ENCODE assay signal across 1 cellular context in the genomic region with DNA sequence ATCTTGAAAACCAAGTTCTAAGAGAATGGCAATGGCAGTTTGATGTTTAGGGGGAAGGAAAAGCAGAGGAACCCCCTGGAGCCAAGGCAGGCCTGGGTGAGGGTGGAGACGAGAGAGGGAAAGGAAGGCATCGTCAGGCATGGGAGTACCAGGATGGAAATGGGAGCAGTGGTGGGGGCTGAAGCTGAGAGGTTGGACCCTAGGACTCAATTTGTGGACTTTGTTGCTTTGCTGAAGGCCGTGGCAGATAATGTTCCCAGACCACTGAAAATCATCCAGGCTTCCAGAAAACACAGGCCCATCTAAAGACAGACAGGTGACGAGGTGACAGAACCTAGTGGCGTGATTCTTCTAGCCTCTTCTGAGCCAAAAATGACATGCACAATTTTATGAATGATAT.
TF ChIP-seq lines count a peak whose summit lies in the region.

No MANE protein-coding gene starts in this region.

TF ChIP-seq in HepG2, 621 proteins besides CTCF, POLR2A, EP300 and RAD21 (continued from another document and continues in another):
- TF ChIP-seq ZNF563 (CRISPR knock-in tag; IDR thresholded peaks at IDR 0.05), result no peak
- no peak for TF ChIP-seq ZNF782 (CRISPR knock-in tag; IDR thresholded peaks at IDR 0.05; ENCODE audit: borderline replicate concordance)
- TF ChIP-seq ZMAT3 (CRISPR knock-in tag; conservative IDR thresholded peaks at IDR 0.05), result no peak
- TF ChIP-seq MBNL3 (CRISPR knock-in tag; conservative IDR thresholded peaks at IDR 0.05), result no peak
- TF ChIP-seq BCL6 (CRISPR knock-in tag; IDR thresholded peaks at IDR 0.05), result no peak
- no peak for TF ChIP-seq ZNF709 (CRISPR knock-in tag; IDR thresholded peaks at IDR 0.05)
- no peak for TF ChIP-seq ZNF329 (CRISPR knock-in tag; IDR thresholded peaks at IDR 0.05; ENCODE audit: low read depth)
- no peak for TF ChIP-seq ZBTB21 (CRISPR knock-in tag; IDR thresholded peaks at IDR 0.05)
- no peak for TF ChIP-seq NR2F6 (IDR thresholded peaks at IDR 0.05)
- no peak for TF ChIP-seq NR2F6 (CRISPR knock-in tag; IDR thresholded peaks at IDR 0.05)
- no peak for TF ChIP-seq CCDC6 (CRISPR knock-in tag; IDR thresholded peaks at IDR 0.05)
- TF ChIP-seq SP2 (CRISPR knock-in tag; IDR thresholded peaks at IDR 0.05), result no peak
- no peak for TF ChIP-seq ZNF746 (CRISPR knock-in tag; IDR thresholded peaks at IDR 0.05)
- no peak for TF ChIP-seq POLR2AphosphoS2 (IDR thresholded peaks at IDR 0.05; ENCODE audit: low read depth, low read length)
- no peak for TF ChIP-seq HOXA7 (CRISPR knock-in tag; IDR thresholded peaks at IDR 0.05)
- 0 out of 2 replicates have a peak, but pooled peaks have one; percentile 35 for TF ChIP-seq ZFP37 (CRISPR knock-in tag; IDR thresholded peaks at IDR 0.05; ENCODE audit: borderline replicate concordance)
- TF ChIP-seq, protein P1, sequence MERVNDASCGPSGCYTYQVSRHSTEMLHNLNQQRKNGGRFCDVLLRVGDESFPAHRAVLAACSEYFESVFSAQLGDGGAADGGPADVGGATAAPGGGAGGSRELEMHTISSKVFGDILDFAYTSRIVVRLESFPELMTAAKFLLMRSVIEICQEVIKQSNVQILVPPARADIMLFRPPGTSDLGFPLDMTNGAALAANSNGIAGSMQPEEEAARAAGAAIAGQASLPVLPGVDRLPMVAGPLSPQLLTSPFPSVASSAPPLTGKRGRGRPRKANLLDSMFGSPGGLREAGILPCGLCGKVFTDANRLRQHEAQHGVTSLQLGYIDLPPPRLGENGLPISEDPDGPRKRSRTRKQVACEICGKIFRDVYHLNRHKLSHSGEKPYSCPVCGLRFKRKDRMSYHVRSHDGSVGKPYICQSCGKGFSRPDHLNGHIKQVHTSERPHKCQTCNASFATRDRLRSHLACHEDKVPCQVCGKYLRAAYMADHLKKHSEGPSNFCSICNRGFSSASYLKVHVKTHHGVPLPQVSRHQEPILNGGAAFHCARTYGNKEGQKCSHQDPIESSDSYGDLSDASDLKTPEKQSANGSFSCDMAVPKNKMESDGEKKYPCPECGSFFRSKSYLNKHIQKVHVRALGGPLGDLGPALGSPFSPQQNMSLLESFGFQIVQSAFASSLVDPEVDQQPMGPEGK (CRISPR knock-in tag; IDR thresholded peaks at IDR 0.05), result 0 out of 2 replicates have a peak, but pooled peaks have one; percentile 28
- no peak for TF ChIP-seq ZNF775 (CRISPR knock-in tag; IDR thresholded peaks at IDR 0.05; ENCODE audit: borderline replicate concordance)
- TF ChIP-seq ZNF326 (CRISPR knock-in tag; IDR thresholded peaks at IDR 0.05; ENCODE audit: borderline replicate concordance), result no peak
- TF ChIP-seq, protein P2, sequence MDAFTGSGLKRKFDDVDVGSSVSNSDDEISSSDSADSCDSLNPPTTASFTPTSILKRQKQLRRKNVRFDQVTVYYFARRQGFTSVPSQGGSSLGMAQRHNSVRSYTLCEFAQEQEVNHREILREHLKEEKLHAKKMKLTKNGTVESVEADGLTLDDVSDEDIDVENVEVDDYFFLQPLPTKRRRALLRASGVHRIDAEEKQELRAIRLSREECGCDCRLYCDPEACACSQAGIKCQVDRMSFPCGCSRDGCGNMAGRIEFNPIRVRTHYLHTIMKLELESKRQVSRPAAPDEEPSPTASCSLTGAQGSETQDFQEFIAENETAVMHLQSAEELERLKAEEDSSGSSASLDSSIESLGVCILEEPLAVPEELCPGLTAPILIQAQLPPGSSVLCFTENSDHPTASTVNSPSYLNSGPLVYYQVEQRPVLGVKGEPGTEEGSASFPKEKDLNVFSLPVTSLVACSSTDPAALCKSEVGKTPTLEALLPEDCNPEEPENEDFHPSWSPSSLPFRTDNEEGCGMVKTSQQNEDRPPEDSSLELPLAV (CRISPR knock-in tag; conservative IDR thresholded peaks at IDR 0.05; ENCODE audit: low read depth), result no peak
- TF ChIP-seq, protein P3, sequence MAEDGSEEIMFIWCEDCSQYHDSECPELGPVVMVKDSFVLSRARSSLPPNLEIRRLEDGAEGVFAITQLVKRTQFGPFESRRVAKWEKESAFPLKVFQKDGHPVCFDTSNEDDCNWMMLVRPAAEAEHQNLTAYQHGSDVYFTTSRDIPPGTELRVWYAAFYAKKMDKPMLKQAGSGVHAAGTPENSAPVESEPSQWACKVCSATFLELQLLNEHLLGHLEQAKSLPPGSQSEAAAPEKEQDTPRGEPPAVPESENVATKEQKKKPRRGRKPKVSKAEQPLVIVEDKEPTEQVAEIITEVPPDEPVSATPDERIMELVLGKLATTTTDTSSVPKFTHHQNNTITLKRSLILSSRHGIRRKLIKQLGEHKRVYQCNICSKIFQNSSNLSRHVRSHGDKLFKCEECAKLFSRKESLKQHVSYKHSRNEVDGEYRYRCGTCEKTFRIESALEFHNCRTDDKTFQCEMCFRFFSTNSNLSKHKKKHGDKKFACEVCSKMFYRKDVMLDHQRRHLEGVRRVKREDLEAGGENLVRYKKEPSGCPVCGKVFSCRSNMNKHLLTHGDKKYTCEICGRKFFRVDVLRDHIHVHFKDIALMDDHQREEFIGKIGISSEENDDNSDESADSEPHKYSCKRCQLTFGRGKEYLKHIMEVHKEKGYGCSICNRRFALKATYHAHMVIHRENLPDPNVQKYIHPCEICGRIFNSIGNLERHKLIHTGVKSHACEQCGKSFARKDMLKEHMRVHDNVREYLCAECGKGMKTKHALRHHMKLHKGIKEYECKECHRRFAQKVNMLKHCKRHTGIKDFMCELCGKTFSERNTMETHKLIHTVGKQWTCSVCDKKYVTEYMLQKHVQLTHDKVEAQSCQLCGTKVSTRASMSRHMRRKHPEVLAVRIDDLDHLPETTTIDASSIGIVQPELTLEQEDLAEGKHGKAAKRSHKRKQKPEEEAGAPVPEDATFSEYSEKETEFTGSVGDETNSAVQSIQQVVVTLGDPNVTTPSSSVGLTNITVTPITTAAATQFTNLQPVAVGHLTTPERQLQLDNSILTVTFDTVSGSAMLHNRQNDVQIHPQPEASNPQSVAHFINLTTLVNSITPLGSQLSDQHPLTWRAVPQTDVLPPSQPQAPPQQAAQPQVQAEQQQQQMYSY (CRISPR knock-in tag; IDR thresholded peaks at IDR 0.05), result no peak
- TF ChIP-seq, protein P4, sequence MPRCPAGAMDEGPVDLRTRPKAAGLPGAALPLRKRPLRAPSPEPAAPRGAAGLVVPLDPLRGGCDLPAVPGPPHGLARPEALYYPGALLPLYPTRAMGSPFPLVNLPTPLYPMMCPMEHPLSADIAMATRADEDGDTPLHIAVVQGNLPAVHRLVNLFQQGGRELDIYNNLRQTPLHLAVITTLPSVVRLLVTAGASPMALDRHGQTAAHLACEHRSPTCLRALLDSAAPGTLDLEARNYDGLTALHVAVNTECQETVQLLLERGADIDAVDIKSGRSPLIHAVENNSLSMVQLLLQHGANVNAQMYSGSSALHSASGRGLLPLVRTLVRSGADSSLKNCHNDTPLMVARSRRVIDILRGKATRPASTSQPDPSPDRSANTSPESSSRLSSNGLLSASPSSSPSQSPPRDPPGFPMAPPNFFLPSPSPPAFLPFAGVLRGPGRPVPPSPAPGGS (CRISPR knock-in tag; IDR thresholded peaks at IDR 0.05), result no peak
- TF ChIP-seq, protein P5, sequence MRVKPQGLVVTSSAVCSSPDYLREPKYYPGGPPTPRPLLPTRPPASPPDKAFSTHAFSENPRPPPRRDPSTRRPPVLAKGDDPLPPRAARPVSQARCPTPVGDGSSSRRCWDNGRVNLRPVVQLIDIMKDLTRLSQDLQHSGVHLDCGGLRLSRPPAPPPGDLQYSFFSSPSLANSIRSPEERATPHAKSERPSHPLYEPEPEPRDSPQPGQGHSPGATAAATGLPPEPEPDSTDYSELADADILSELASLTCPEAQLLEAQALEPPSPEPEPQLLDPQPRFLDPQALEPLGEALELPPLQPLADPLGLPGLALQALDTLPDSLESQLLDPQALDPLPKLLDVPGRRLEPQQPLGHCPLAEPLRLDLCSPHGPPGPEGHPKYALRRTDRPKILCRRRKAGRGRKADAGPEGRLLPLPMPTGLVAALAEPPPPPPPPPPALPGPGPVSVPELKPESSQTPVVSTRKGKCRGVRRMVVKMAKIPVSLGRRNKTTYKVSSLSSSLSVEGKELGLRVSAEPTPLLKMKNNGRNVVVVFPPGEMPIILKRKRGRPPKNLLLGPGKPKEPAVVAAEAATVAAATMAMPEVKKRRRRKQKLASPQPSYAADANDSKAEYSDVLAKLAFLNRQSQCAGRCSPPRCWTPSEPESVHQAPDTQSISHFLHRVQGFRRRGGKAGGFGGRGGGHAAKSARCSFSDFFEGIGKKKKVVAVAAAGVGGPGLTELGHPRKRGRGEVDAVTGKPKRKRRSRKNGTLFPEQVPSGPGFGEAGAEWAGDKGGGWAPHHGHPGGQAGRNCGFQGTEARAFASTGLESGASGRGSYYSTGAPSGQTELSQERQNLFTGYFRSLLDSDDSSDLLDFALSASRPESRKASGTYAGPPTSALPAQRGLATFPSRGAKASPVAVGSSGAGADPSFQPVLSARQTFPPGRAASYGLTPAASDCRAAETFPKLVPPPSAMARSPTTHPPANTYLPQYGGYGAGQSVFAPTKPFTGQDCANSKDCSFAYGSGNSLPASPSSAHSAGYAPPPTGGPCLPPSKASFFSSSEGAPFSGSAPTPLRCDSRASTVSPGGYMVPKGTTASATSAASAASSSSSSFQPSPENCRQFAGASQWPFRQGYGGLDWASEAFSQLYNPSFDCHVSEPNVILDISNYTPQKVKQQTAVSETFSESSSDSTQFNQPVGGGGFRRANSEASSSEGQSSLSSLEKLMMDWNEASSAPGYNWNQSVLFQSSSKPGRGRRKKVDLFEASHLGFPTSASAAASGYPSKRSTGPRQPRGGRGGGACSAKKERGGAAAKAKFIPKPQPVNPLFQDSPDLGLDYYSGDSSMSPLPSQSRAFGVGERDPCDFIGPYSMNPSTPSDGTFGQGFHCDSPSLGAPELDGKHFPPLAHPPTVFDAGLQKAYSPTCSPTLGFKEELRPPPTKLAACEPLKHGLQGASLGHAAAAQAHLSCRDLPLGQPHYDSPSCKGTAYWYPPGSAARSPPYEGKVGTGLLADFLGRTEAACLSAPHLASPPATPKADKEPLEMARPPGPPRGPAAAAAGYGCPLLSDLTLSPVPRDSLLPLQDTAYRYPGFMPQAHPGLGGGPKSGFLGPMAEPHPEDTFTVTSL (CRISPR knock-in tag; IDR thresholded peaks at IDR 0.05; ENCODE audit: borderline replicate concordance), result no peak
- TF ChIP-seq, protein P6, sequence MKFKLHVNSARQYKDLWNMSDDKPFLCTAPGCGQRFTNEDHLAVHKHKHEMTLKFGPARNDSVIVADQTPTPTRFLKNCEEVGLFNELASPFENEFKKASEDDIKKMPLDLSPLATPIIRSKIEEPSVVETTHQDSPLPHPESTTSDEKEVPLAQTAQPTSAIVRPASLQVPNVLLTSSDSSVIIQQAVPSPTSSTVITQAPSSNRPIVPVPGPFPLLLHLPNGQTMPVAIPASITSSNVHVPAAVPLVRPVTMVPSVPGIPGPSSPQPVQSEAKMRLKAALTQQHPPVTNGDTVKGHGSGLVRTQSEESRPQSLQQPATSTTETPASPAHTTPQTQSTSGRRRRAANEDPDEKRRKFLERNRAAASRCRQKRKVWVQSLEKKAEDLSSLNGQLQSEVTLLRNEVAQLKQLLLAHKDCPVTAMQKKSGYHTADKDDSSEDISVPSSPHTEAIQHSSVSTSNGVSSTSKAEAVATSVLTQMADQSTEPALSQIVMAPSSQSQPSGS (CRISPR knock-in tag; IDR thresholded peaks at IDR 0.05), result no peak
- TF ChIP-seq ZSCAN21 (CRISPR knock-in tag; IDR thresholded peaks at IDR 0.05; ENCODE audit: borderline replicate concordance), result no peak
- peak; percentile 83 for TF ChIP-seq HNF4A (CRISPR knock-in tag; IDR thresholded peaks at IDR 0.05)
- no peak for TF ChIP-seq NR1H2 (CRISPR knock-in tag; IDR thresholded peaks at IDR 0.05; ENCODE audit: borderline replicate concordance, low read depth)
- TF ChIP-seq ZSCAN31 (CRISPR knock-in tag; IDR thresholded peaks at IDR 0.05; ENCODE audit: low read depth), result no peak
- TF ChIP-seq HOXD1 (CRISPR knock-in tag; IDR thresholded peaks at IDR 0.05), result no peak
- no peak for TF ChIP-seq ZNF136 (CRISPR knock-in tag; IDR thresholded peaks at IDR 0.05; ENCODE audit: low read depth)
- no peak for TF ChIP-seq ZNF678 (CRISPR knock-in tag; IDR thresholded peaks at IDR 0.05)
- no peak for TF ChIP-seq PPARG (CRISPR knock-in tag; conservative IDR thresholded peaks at IDR 0.05)
- TF ChIP-seq SMARCE1 (IDR thresholded peaks at IDR 0.05; ENCODE audit: borderline replicate concordance), result no peak
- TF ChIP-seq, protein P7, sequence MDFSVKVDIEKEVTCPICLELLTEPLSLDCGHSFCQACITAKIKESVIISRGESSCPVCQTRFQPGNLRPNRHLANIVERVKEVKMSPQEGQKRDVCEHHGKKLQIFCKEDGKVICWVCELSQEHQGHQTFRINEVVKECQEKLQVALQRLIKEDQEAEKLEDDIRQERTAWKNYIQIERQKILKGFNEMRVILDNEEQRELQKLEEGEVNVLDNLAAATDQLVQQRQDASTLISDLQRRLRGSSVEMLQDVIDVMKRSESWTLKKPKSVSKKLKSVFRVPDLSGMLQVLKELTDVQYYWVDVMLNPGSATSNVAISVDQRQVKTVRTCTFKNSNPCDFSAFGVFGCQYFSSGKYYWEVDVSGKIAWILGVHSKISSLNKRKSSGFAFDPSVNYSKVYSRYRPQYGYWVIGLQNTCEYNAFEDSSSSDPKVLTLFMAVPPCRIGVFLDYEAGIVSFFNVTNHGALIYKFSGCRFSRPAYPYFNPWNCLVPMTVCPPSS (IDR thresholded peaks at IDR 0.05), result no peak
- no peak for TF ChIP-seq ZNF432 (CRISPR knock-in tag; IDR thresholded peaks at IDR 0.05; ENCODE audit: borderline replicate concordance)
- no peak for TF ChIP-seq ARNT2 (CRISPR knock-in tag; IDR thresholded peaks at IDR 0.05; ENCODE audit: low read depth)
- TF ChIP-seq, protein P8, sequence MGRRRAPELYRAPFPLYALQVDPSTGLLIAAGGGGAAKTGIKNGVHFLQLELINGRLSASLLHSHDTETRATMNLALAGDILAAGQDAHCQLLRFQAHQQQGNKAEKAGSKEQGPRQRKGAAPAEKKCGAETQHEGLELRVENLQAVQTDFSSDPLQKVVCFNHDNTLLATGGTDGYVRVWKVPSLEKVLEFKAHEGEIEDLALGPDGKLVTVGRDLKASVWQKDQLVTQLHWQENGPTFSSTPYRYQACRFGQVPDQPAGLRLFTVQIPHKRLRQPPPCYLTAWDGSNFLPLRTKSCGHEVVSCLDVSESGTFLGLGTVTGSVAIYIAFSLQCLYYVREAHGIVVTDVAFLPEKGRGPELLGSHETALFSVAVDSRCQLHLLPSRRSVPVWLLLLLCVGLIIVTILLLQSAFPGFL (CRISPR knock-in tag; IDR thresholded peaks at IDR 0.05), result no peak
- TF ChIP-seq, protein P9, sequence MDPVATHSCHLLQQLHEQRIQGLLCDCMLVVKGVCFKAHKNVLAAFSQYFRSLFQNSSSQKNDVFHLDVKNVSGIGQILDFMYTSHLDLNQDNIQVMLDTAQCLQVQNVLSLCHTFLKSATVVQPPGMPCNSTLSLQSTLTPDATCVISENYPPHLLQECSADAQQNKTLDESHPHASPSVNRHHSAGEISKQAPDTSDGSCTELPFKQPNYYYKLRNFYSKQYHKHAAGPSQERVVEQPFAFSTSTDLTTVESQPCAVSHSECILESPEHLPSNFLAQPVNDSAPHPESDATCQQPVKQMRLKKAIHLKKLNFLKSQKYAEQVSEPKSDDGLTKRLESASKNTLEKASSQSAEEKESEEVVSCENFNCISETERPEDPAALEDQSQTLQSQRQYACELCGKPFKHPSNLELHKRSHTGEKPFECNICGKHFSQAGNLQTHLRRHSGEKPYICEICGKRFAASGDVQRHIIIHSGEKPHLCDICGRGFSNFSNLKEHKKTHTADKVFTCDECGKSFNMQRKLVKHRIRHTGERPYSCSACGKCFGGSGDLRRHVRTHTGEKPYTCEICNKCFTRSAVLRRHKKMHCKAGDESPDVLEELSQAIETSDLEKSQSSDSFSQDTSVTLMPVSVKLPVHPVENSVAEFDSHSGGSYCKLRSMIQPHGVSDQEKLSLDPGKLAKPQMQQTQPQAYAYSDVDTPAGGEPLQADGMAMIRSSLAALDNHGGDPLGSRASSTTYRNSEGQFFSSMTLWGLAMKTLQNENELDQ (CRISPR knock-in tag; IDR thresholded peaks at IDR 0.05; ENCODE audit: borderline replicate concordance), result no peak
- TF ChIP-seq ZNF556 (CRISPR knock-in tag; IDR thresholded peaks at IDR 0.05; ENCODE audit: borderline replicate concordance), result no peak
